In genomic region chr18:50268022-50268747, GRCh38 we compare ENCODE assay signal across 8 cellular contexts. TPM values are rescaled to one million over a fixed set of nuclear protein-coding genes. Genes with fewer than 3 reads are reported as not detected.
A peak's percentile ranks its signal among the peaks of the same experiment; 100 is the strongest.
DNase-seq lines count a peak whose midpoint lies in the region; ATAC-seq and TF ChIP-seq lines count a peak whose summit lies in the region.

No MANE protein-coding gene starts in this region.

- TF ChIP-seq EP300 in gastroesophageal sphincter (IDR thresholded peaks at IDR 0.05) (no peak), ovary (IDR thresholded peaks at IDR 0.05) (no peak)

- TF ChIP-seq CTCF in GM10266 (IDR thresholded peaks at IDR 0.05; ENCODE audit: control insufficient read depth, insufficient read depth, low read depth, missing control alignments) (peak; percentile 81), NB4 (IDR thresholded peaks at IDR 0.05; ENCODE audit: low read depth, low read length) (peak; percentile 5), gastroesophageal sphincter (IDR thresholded peaks at IDR 0.05) (peak; percentile 44 to 81 (median 71)), ovary (IDR thresholded peaks at IDR 0.05) (peak in 2 of 3 donors; percentile 42 to 45), thoracic aorta (IDR thresholded peaks at IDR 0.05) (peak; percentile 75)

- intact Hi-C loops in ovary (cut with DNase I) = loop anchor here in 1 of 4 donors (5.0 kb wide), 1 partner anchor 929 kb away; the partner anchor contains the start of gene MEX3C

- H3K4me1 ChIP-seq in gastroesophageal sphincter (peaks cover 0 to 26% (median 5%) of the 10 kb centered on the region in 3 donors), ovary (ENCODE audit: insufficient read depth) (peaks cover 4% of the 10 kb centered on the region), thoracic aorta (ENCODE audit: control insufficient read depth in 1 of 2, low read depth in 2 of 2) (peaks cover 0 to 18% of the 10 kb centered on the region in 2 donors)

- ATAC-seq in GM21786 (IDR thresholded peaks at IDR 0.05; ENCODE audit: unreplicated experiment) = peak; percentile 69
- peak; percentile 76 for ATAC-seq in gastroesophageal sphincter
- no peak for ATAC-seq in thoracic aorta (ENCODE audit: insufficient number of reproducible peaks, low FRiP score, low read depth)

- peaks cover 0 to 44% of the 10 kb centered on the region in 2 donors for H3K36me3 ChIP-seq in gastroesophageal sphincter
- peaks cover under 1% of the 10 kb centered on the region for H3K36me3 ChIP-seq in ovary
- peaks cover 29% of the 10 kb centered on the region for H3K36me3 ChIP-seq in thoracic aorta

- peak overlapping the region; percentile 5 to 86 (median 77) for H3K27ac ChIP-seq in gastroesophageal sphincter
- peak overlapping the region; percentile 39 to 54 for H3K27ac ChIP-seq in ovary
- peak overlapping the region; percentile 47 to 64 for H3K27ac ChIP-seq in thoracic aorta

- H3K9me3 ChIP-seq in gastroesophageal sphincter (no peaks in the 10 kb centered on the region), ovary (no peaks in the 10 kb centered on the region), thoracic aorta (no peaks in the 10 kb centered on the region)

- TF ChIP-seq POLR2A in NB4 (IDR thresholded peaks at IDR 0.05; ENCODE audit: extremely low read depth, insufficient read length) (no peak), gastroesophageal sphincter (IDR thresholded peaks at IDR 0.05) (peak; percentile 7 to 22), ovary (IDR thresholded peaks at IDR 0.05) (no peak)

- H3K27me3 ChIP-seq in gastroesophageal sphincter (no peaks in the 10 kb centered on the region), ovary (no peaks in the 10 kb centered on the region), thoracic aorta (replicated peaks; ENCODE audit: insufficient read depth) (no peaks in the 10 kb centered on the region)

- WGBS in gastroesophageal sphincter (ENCODE audit: low coverage in 1 of 2), 2 donors = 12 to 16% methylated on average over 5 to 16 of the region's 56 CpGs
- 25 to 29% (median 28%) methylated on average over 56 of the region's 56 CpGs for WGBS in ovary, 3 donors

- DNase-seq in GM10266 (ENCODE audit: extremely low spot score) = peak; percentile 90
- DNase-seq in NB4 (ENCODE audit: low read depth) = no peak
- peak; percentile 67 for DNase-seq in activated effector memory CD4-positive, alpha-beta T cell treated with Interleukin-2 at 50 U/mL for 16 hours
- DNase-seq in ovary = peak; percentile 59 to 83 (median 74)
- DNase-seq in thoracic aorta (ENCODE audit: low spot score) = peak; percentile 53
- no peak for DNase-seq in NCI-H345 treated with DMSO at 0.1 percent for 48 hours (lab: John Stamatoyannopoulos, UW; ENCODE audit: unreplicated experiment)

- H3K4me3 ChIP-seq in NB4 (ENCODE audit: low read depth, low read length) (no peak overlapping the region), gastroesophageal sphincter (peak overlapping the region; percentile 35 to 56), ovary (peak overlapping the region; percentile 39), thoracic aorta (peak overlapping the region; percentile 70)

RNA-seq across cellular contexts. Expression of gene CFAP53, which starts 1.9 kb away (rescaled TPM):
- under 1 TPM in 1 of 4 donors, not detected in 3; 0.45 TPM for total RNA-seq in gastroesophageal sphincter
- 1 to 10 TPM in 1 of 7 donors, under 1 TPM in 6; 0.40 to 9.9 (median 0.61) TPM for total RNA-seq in ovary
- polyA plus RNA-seq in ovary = 1 to 10 TPM in 1 of 2 donors, under 1 TPM in 1; 0.41 to 1.2 TPM
- under 1 TPM in 1 of 2 donors, not detected in 1; 0.35 TPM for total RNA-seq in thoracic aorta

RNA-seq across cellular contexts. Expression of gene MBD1, which starts 13.1 kb away (rescaled TPM):
- total RNA-seq in gastroesophageal sphincter (10 to 100 TPM; 71.1 to 91.0 (median 82.2) TPM), ovary (10 to 100 TPM; 47.7 to 78.5 (median 61.7) TPM), thoracic aorta (100 to 1,000 TPM; 103 to 107 TPM)
- polyA plus RNA-seq in ovary = 10 to 100 TPM; 30.1 to 37.8 TPM

RNA-seq across cellular contexts. Expression of gene CXXC1, which starts 19.3 kb away (rescaled TPM):
- 10 to 100 TPM; 44.4 to 54.9 (median 51.5) TPM for total RNA-seq in gastroesophageal sphincter
- total RNA-seq in ovary = 10 to 100 TPM; 39.1 to 77.9 (median 70.7) TPM
- polyA plus RNA-seq in ovary = 10 to 100 TPM; 52.0 to 67.8 TPM
- 10 to 100 TPM; 47.9 to 88.5 TPM for total RNA-seq in thoracic aorta

Comparison
In these comparisons a context has a peak if more than half of its experiments do, and no peak if none do; other contexts are left out.
1. DNase-seq: peak in GM10266 (single experiment), activated effector memory CD4-positive, alpha-beta T cell treated with Interleukin-2 at 50 U/mL for 16 hours (single experiment), ovary (5 of 5) and thoracic aorta (single experiment); none in NB4 (single experiment) and NCI-H345 treated with DMSO at 0.1 percent for 48 hours (single experiment).
2. CTCF ChIP-seq: peak in every context shown above with its lines; median percentile 81 in GM10266; 75 in thoracic aorta; 71 in gastroesophageal sphincter; 44 in ovary; 5 in NB4.
3. POLR2A ChIP-seq: peak in gastroesophageal sphincter (2 of 2); none in NB4 (single experiment) and ovary (single experiment).
4. Peak in every context shown above with its lines, with median percentiles within 50 percentile points of each other: H3K27ac ChIP-seq.